Comparison of ENCODE assay signal across 1 cellular context in the genomic region with DNA sequence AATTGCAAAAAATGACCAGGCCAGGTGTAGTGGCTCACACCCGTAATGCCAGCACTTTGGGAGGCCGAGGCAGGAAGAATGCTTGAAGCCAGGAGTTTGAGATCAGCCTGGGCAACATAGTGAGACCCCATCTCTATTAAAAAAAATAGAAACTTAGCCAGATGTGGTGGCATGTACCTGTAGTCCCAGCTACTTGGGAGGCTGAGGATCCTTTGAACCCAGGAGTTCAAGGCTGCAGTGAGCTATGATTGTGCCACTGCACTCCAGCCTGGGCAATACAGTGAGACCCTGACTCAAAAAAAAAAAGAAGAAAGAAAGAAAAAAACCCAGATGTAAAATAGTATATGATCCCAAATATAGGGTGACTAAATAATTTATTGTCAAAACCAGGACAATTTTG. TPM values are rescaled to one million over a fixed set of nuclear protein-coding genes. Genes with fewer than 3 reads are reported as not detected.
"Had no signal": no experiment of that assay in that cellular context is flagged by ENCODE, and none has a peak within 500 bp of the region (broad histone marks: within the 10 kb centered on the region; RNA-seq: fewer than 3 reads in every experiment).

No MANE protein-coding gene starts in this region.

RNA-seq across cellular contexts. Expression of a gene that starts 51.6 kb away (rescaled TPM):
- total RNA-seq: skeletal muscle tissue had no signal
